Comparison of ENCODE assay signal across 1 cellular context in genomic region chr3:49389297-49389696, GRCh38.
TF ChIP-seq lines count a peak whose summit lies in the region.

No MANE protein-coding gene starts in this region.

TF ChIP-seq in GM23338, 12 proteins besides CTCF, POLR2A, EP300 and RAD21 (continued from another document):
- TF ChIP-seq, protein P1, sequence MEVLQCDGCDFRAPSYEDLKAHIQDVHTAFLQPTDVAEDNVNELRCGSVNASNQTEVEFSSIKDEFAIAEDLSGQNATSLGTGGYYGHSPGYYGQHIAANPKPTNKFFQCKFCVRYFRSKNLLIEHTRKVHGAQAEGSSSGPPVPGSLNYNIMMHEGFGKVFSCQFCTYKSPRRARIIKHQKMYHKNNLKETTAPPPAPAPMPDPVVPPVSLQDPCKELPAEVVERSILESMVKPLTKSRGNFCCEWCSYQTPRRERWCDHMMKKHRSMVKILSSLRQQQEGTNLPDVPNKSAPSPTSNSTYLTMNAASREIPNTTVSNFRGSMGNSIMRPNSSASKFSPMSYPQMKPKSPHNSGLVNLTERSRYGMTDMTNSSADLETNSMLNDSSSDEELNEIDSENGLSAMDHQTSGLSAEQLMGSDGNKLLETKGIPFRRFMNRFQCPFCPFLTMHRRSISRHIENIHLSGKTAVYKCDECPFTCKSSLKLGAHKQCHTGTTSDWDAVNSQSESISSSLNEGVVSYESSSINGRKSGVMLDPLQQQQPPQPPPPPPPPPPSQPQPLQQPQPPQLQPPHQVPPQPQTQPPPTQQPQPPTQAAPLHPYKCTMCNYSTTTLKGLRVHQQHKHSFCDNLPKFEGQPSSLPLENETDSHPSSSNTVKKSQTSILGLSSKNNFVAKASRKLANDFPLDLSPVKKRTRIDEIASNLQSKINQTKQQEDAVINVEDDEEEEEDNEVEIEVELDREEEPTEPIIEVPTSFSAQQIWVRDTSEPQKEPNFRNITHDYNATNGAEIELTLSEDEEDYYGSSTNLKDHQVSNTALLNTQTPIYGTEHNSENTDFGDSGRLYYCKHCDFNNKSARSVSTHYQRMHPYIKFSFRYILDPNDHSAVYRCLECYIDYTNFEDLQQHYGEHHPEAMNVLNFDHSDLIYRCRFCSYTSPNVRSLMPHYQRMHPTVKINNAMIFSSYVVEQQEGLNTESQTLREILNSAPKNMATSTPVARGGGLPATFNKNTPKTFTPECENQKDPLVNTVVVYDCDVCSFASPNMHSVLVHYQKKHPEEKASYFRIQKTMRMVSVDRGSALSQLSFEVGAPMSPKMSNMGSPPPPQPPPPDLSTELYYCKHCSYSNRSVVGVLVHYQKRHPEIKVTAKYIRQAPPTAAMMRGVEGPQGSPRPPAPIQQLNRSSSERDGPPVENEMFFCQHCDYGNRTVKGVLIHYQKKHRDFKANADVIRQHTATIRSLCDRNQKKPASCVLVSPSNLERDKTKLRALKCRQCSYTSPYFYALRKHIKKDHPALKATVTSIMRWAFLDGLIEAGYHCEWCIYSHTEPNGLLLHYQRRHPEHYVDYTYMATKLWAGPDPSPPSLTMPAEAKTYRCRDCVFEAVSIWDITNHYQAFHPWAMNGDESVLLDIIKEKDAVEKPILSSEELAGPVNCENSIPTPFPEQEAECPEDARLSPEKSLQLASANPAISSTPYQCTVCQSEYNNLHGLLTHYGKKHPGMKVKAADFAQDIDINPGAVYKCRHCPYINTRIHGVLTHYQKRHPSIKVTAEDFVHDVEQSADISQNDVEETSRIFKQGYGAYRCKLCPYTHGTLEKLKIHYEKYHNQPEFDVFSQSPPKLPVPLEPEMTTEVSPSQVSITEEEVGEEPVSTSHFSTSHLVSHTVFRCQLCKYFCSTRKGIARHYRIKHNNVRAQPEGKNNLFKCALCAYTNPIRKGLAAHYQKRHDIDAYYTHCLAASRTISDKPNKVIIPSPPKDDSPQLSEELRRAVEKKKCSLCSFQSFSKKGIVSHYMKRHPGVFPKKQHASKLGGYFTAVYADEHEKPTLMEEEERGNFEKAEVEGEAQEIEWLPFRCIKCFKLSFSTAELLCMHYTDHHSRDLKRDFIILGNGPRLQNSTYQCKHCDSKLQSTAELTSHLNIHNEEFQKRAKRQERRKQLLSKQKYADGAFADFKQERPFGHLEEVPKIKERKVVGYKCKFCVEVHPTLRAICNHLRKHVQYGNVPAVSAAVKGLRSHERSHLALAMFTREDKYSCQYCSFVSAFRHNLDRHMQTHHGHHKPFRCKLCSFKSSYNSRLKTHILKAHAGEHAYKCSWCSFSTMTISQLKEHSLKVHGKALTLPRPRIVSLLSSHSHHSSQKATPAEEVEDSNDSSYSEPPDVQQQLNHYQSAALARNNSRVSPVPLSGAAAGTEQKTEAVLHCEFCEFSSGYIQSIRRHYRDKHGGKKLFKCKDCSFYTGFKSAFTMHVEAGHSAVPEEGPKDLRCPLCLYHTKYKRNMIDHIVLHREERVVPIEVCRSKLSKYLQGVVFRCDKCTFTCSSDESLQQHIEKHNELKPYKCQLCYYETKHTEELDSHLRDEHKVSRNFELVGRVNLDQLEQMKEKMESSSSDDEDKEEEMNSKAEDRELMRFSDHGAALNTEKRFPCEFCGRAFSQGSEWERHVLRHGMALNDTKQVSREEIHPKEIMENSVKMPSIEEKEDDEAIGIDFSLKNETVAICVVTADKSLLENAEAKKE (CRISPR knock-in tag; IDR thresholded peaks at IDR 0.05): no peak
- TF ChIP-seq ZNF114 (CRISPR knock-in tag; IDR thresholded peaks at IDR 0.05) (no peak), POLR2AphosphoS5 (IDR thresholded peaks at IDR 0.05; ENCODE audit: low read depth) (no peak), REST (IDR thresholded peaks at IDR 0.05; ENCODE audit: unreplicated experiment) (no peak), STAT1 (IDR thresholded peaks at IDR 0.05; ENCODE audit: unreplicated experiment) (no peak), EZH2 (IDR thresholded peaks at IDR 0.05; ENCODE audit: low read depth, unreplicated experiment) (no peak), NANOG (IDR thresholded peaks at IDR 0.05; ENCODE audit: borderline replicate concordance) (no peak), EZH2phosphoT487 (IDR thresholded peaks at IDR 0.05; ENCODE audit: unreplicated experiment) (no peak), JUNB (IDR thresholded peaks at IDR 0.05; ENCODE audit: unreplicated experiment) (no peak), ZNF331 (CRISPR knock-in tag; IDR thresholded peaks at IDR 0.05; ENCODE audit: low read depth) (no peak)
- TF ChIP-seq, protein P2, sequence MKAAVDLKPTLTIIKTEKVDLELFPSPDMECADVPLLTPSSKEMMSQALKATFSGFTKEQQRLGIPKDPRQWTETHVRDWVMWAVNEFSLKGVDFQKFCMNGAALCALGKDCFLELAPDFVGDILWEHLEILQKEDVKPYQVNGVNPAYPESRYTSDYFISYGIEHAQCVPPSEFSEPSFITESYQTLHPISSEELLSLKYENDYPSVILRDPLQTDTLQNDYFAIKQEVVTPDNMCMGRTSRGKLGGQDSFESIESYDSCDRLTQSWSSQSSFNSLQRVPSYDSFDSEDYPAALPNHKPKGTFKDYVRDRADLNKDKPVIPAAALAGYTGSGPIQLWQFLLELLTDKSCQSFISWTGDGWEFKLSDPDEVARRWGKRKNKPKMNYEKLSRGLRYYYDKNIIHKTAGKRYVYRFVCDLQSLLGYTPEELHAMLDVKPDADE (IDR thresholded peaks at IDR 0.05): no peak
